ENCODE assay signal across 24 cellular contexts in genomic region chr12:129984097-129984496, GRCh38.
"Had no signal": no experiment of that assay in that cellular context is flagged by ENCODE, and none has a peak within 500 bp of the region (broad histone marks: within the 10 kb centered on the region; RNA-seq: fewer than 3 reads in every experiment).

No MANE protein-coding gene starts in this region.

- H3K36me3 Mint-ChIP-seq: immature natural killer cell; memory B cell; natural killer cell treated with Interleukin-12 subunit alpha and Interleukin-12 subunit beta and Interleukin-15 and Interleukin-18, amount 100 ng/mL, for 72 hours; type B pancreatic cell had no signal

- H3K4me3 Mint-ChIP-seq: immature natural killer cell; memory B cell; natural killer cell treated with Interleukin-12 subunit alpha and Interleukin-12 subunit beta and Interleukin-15 and Interleukin-18, amount 100 ng/mL, for 72 hours; type B pancreatic cell had no signal

- H3K27ac Mint-ChIP-seq: immature natural killer cell; memory B cell; natural killer cell treated with Interleukin-12 subunit alpha and Interleukin-12 subunit beta and Interleukin-15 and Interleukin-18, amount 100 ng/mL, for 72 hours; progenitor cell of endocrine pancreas; type B pancreatic cell had no signal

- DNase-seq: colonic mucosa; dermis blood vessel endothelial cell; erythroblast; foreskin keratinocyte; head of caudate nucleus; immature natural killer cell; left ventricle myocardium inferior; lower lobe of right lung; midbrain; occipital lobe; pancreas; right cardiac atrium; small intestine; stimulated activated CD4-positive, alpha-beta T cell treated with anti-CD3 and anti-CD28 coated beads, Interleukin-12 subunit alpha, Interleukin-12 subunit beta, amount 100 ng/mL, for 4 hours; stimulated activated CD4-positive, alpha-beta T cell treated with anti-CD3 and anti-CD28 coated beads, Interleukin-2, amount 100 ng/mL, for 48 hours; stimulated activated naive CD8-positive, alpha-beta T cell treated with anti-CD3 and anti-CD28 coated beads, Interleukin-15, Interleukin-2, amounts not matched to agents 100 U/mL and 50 U/mL, for 24 hours; thyroid gland had no signal

- H3K4me1 Mint-ChIP-seq: immature natural killer cell, memory B cell had no signal

- ATAC-seq: foreskin keratinocyte; lower lobe of right lung; natural killer cell treated with Interleukin-12 subunit alpha and Interleukin-12 subunit beta and Interleukin-15 and Interleukin-18, amount 100 ng/mL, for 72 hours; pancreas; right cardiac atrium; stimulated activated naive CD8-positive, alpha-beta T cell treated with anti-CD3 and anti-CD28 coated beads, Interleukin-15, Interleukin-2, amounts not matched to agents 100 U/mL and 50 U/mL, for 24 hours had no signal

- FAIRE-seq: endothelial cell of umbilical vein, keratinocyte, pancreas, small intestine, urothelium cell line had no signal
